ENCODE assay signal across 1 cellular context in the genomic region with DNA sequence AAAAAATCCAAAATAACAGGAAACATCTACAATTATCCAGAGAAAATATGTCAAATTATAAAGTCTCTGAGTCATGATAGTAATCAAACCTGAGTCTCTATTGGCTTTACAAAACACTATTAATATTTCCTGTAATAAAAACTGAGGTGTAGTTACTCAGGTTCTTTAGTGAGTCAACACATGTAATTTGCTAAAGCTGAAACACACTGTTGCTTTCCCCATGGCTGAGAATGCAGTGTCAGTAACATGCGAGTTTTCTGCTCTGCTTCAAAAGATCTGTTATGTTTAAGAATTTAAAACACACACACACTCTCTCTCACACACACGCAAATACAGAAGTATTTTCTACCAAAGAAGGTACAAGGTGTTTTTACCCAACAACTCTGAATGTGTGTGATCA.
TF ChIP-seq lines count a peak whose summit lies in the region.

No MANE protein-coding gene starts in this region.

TF ChIP-seq in WTC11, 78 proteins besides CTCF, POLR2A, EP300 and RAD21 (continued from another document):
- TF ChIP-seq, protein P1, sequence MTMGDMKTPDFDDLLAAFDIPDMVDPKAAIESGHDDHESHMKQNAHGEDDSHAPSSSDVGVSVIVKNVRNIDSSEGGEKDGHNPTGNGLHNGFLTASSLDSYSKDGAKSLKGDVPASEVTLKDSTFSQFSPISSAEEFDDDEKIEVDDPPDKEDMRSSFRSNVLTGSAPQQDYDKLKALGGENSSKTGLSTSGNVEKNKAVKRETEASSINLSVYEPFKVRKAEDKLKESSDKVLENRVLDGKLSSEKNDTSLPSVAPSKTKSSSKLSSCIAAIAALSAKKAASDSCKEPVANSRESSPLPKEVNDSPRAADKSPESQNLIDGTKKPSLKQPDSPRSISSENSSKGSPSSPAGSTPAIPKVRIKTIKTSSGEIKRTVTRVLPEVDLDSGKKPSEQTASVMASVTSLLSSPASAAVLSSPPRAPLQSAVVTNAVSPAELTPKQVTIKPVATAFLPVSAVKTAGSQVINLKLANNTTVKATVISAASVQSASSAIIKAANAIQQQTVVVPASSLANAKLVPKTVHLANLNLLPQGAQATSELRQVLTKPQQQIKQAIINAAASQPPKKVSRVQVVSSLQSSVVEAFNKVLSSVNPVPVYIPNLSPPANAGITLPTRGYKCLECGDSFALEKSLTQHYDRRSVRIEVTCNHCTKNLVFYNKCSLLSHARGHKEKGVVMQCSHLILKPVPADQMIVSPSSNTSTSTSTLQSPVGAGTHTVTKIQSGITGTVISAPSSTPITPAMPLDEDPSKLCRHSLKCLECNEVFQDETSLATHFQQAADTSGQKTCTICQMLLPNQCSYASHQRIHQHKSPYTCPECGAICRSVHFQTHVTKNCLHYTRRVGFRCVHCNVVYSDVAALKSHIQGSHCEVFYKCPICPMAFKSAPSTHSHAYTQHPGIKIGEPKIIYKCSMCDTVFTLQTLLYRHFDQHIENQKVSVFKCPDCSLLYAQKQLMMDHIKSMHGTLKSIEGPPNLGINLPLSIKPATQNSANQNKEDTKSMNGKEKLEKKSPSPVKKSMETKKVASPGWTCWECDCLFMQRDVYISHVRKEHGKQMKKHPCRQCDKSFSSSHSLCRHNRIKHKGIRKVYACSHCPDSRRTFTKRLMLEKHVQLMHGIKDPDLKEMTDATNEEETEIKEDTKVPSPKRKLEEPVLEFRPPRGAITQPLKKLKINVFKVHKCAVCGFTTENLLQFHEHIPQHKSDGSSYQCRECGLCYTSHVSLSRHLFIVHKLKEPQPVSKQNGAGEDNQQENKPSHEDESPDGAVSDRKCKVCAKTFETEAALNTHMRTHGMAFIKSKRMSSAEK (CRISPR knock-in tag; IDR thresholded peaks at IDR 0.05; ENCODE audit: borderline replicate concordance): no peak
- TF ChIP-seq OVOL2 (CRISPR knock-in tag; IDR thresholded peaks at IDR 0.05; ENCODE audit: borderline replicate concordance) (no peak), ZNF423 (CRISPR knock-in tag; IDR thresholded peaks at IDR 0.05) (no peak), TEAD4 (CRISPR knock-in tag; IDR thresholded peaks at IDR 0.05) (no peak), IRF2 (CRISPR knock-in tag; IDR thresholded peaks at IDR 0.05; ENCODE audit: borderline replicate concordance, low read depth) (no peak), ZBTB21 (CRISPR knock-in tag; IDR thresholded peaks at IDR 0.05; ENCODE audit: borderline replicate concordance) (no peak), NR1H2 (CRISPR knock-in tag; IDR thresholded peaks at IDR 0.05) (no peak)
- TF ChIP-seq, protein P2, sequence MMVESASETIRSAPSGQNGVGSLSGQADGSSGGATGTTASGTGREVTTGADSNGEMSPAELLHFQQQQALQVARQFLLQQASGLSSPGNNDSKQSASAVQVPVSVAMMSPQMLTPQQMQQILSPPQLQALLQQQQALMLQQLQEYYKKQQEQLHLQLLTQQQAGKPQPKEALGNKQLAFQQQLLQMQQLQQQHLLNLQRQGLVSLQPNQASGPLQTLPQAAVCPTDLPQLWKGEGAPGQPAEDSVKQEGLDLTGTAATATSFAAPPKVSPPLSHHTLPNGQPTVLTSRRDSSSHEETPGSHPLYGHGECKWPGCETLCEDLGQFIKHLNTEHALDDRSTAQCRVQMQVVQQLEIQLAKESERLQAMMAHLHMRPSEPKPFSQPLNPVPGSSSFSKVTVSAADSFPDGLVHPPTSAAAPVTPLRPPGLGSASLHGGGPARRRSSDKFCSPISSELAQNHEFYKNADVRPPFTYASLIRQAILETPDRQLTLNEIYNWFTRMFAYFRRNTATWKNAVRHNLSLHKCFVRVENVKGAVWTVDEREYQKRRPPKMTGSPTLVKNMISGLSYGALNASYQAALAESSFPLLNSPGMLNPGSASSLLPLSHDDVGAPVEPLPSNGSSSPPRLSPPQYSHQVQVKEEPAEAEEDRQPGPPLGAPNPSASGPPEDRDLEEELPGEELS (CRISPR knock-in tag; IDR thresholded peaks at IDR 0.05): no peak
- TF ChIP-seq, protein P3, sequence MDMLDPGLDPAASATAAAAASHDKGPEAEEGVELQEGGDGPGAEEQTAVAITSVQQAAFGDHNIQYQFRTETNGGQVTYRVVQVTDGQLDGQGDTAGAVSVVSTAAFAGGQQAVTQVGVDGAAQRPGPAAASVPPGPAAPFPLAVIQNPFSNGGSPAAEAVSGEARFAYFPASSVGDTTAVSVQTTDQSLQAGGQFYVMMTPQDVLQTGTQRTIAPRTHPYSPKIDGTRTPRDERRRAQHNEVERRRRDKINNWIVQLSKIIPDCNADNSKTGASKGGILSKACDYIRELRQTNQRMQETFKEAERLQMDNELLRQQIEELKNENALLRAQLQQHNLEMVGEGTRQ (CRISPR knock-in tag; IDR thresholded peaks at IDR 0.05): no peak
- TF ChIP-seq, protein P4, sequence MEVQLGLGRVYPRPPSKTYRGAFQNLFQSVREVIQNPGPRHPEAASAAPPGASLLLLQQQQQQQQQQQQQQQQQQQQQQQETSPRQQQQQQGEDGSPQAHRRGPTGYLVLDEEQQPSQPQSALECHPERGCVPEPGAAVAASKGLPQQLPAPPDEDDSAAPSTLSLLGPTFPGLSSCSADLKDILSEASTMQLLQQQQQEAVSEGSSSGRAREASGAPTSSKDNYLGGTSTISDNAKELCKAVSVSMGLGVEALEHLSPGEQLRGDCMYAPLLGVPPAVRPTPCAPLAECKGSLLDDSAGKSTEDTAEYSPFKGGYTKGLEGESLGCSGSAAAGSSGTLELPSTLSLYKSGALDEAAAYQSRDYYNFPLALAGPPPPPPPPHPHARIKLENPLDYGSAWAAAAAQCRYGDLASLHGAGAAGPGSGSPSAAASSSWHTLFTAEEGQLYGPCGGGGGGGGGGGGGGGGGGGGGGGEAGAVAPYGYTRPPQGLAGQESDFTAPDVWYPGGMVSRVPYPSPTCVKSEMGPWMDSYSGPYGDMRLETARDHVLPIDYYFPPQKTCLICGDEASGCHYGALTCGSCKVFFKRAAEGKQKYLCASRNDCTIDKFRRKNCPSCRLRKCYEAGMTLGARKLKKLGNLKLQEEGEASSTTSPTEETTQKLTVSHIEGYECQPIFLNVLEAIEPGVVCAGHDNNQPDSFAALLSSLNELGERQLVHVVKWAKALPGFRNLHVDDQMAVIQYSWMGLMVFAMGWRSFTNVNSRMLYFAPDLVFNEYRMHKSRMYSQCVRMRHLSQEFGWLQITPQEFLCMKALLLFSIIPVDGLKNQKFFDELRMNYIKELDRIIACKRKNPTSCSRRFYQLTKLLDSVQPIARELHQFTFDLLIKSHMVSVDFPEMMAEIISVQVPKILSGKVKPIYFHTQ (CRISPR knock-in tag; IDR thresholded peaks at IDR 0.05): no peak
